In genomic region chr21:21396424-21396823, GRCh38 we compare ENCODE assay signal across 1 cellular context.
TF ChIP-seq lines count a peak whose summit lies in the region.

No MANE protein-coding gene starts in this region.

TF ChIP-seq in K562, 482 proteins besides CTCF, POLR2A, EP300 and RAD21 (continued from another document):
- no peak for TF ChIP-seq CHD7 (IDR thresholded peaks at IDR 0.05; ENCODE audit: low read depth, low read length)
